8 cellular contexts compared by ENCODE assay signal in genomic region chr12:131104464-131105350, GRCh38.
DNase-seq lines count a peak whose midpoint lies in the region; ATAC-seq lines count a peak whose summit lies in the region.

No MANE protein-coding gene starts in this region.

- H3K23ac ChIP-seq in mesendoderm (ENCODE audit: low read length): no peak overlapping the region

- H3K4me1 ChIP-seq in mesendoderm (ENCODE audit: control insufficient read depth, low read depth, low read length): no peaks in the 10 kb centered on the region

- no peak overlapping the region for H4K8ac ChIP-seq in mesendoderm (ENCODE audit: low read depth, low read length)

- H3K27ac ChIP-seq in mesendoderm (ENCODE audit: low read depth, low read length): no peak overlapping the region

- no peak overlapping the region for H3K4me3 Mint-ChIP-seq in activated CD8-positive, alpha-beta T cell treated with anti-CD3 and anti-CD28 coated beads, Interleukin-2, amount 10 ng/mL, durations not matched to agents 7 days and 5 days

- H3K79me1 ChIP-seq in mesendoderm (ENCODE audit: low read length): no peaks in the 10 kb centered on the region

- no peaks in the 10 kb centered on the region for H3K27me3 Mint-ChIP-seq in activated CD8-positive, alpha-beta T cell treated with anti-CD3 and anti-CD28 coated beads, Interleukin-2, amount 10 ng/mL, durations not matched to agents 7 days and 5 days (ENCODE audit: low read depth)

- H3K27me3 ChIP-seq in mesendoderm (ENCODE audit: insufficient read depth, low read length, poor library complexity): no peaks in the 10 kb centered on the region

- no peak overlapping the region for H3K18ac ChIP-seq in mesendoderm (ENCODE audit: low read length)

- peaks cover 20% of the 10 kb centered on the region for H3K4me1 Mint-ChIP-seq in activated CD8-positive, alpha-beta T cell treated with anti-CD3 and anti-CD28 coated beads, Interleukin-2, amount 10 ng/mL, durations not matched to agents 7 days and 5 days (ENCODE audit: low read depth)

- peak overlapping the region; percentile 59 for H3K56ac ChIP-seq in mesendoderm (ENCODE audit: low read length)

- CTCF ChIA-PET in activated CD8-positive, alpha-beta T cell treated with anti-CD3 and anti-CD28 coated beads, Interleukin-2, amount 10 ng/mL, durations not matched to agents 7 days and 5 days (lab: Charles Lee): interaction anchor here (0.7 to 6.8 kb wide), 22 partner anchors 9 to 725 kb away, joined by 3 to 104 read pairs (median 3); no protein-coding TSS in a partner anchor

- no peak overlapping the region for H2BK5ac ChIP-seq in mesendoderm (ENCODE audit: low read length)

- DNase-seq in AG08396 (ENCODE audit: low spot score): peak; percentile 76
- peak; percentile 73 for DNase-seq in NCI-H748 treated with DMSO at 0.1 percent for 48 hours (lab: John Stamatoyannopoulos, UW)
- peak; percentile 86 for DNase-seq in activated CD8-positive, alpha-beta T cell treated with anti-CD3 and anti-CD28 coated beads, Interleukin-2, amount 10 ng/mL, durations not matched to agents 7 days and 5 days
- peak; percentile 56 for DNase-seq in effector CD8-positive, alpha-beta T cell (lab: John Stamatoyannopoulos, UW)
- peak; percentile 81 for DNase-seq in mesendoderm
- peak; percentile 47 to 54 for DNase-seq in stimulated activated CD8-positive, alpha-beta memory T cell treated with anti-CD3 and anti-CD28 coated beads, Interleukin-4, amount 100 ng/mL, for 1 hour (ENCODE audit: low read depth in 2 of 2, low spot score in 1 of 2)

- no peak overlapping the region for H3K4ac ChIP-seq in mesendoderm (ENCODE audit: low read depth, low read length)

- H3K9ac ChIP-seq in mesendoderm (ENCODE audit: low read length): no peak overlapping the region

- H2BK120ac ChIP-seq in mesendoderm (ENCODE audit: low read depth, low read length): no peak overlapping the region

- no peak overlapping the region for H3K4me3 ChIP-seq in mesendoderm (ENCODE audit: low read length)

- ATAC-seq in GM18867 (IDR thresholded peaks at IDR 0.05; ENCODE audit: unreplicated experiment) (peak; percentile 66), HG03139 (IDR thresholded peaks at IDR 0.05; ENCODE audit: unreplicated experiment) (peak; percentile 65)
- ATAC-seq in activated CD8-positive, alpha-beta T cell treated with anti-CD3 and anti-CD28 coated beads, Interleukin-2, amount 10 ng/mL, durations not matched to agents 7 days and 5 days: peak; percentile 94

- H2AK5ac ChIP-seq in mesendoderm (ENCODE audit: low read length): no peak overlapping the region

- H2BK15ac ChIP-seq in mesendoderm (replicated peaks; ENCODE audit: low read depth): no peak overlapping the region

- no peaks in the 10 kb centered on the region for H3K36me3 ChIP-seq in mesendoderm (ENCODE audit: control insufficient read depth, insufficient read depth, low read length)

- no peak overlapping the region for H4K5ac ChIP-seq in mesendoderm (ENCODE audit: low read length)

- POLR2A ChIA-PET in activated CD8-positive, alpha-beta T cell treated with anti-CD3 and anti-CD28 coated beads, Interleukin-2, amount 10 ng/mL, durations not matched to agents 7 days and 5 days (lab: Charles Lee): interaction anchor here (0.6 to 1.2 kb wide), 2 partner anchors 28 to 515 kb away, joined by 3 read pairs; no protein-coding TSS in a partner anchor

- no peaks in the 10 kb centered on the region for H3K9me3 Mint-ChIP-seq in activated CD8-positive, alpha-beta T cell treated with anti-CD3 and anti-CD28 coated beads, Interleukin-2, amount 10 ng/mL, durations not matched to agents 7 days and 5 days (ENCODE audit: insufficient read depth)

- no peak overlapping the region for H3K27ac Mint-ChIP-seq in activated CD8-positive, alpha-beta T cell treated with anti-CD3 and anti-CD28 coated beads, Interleukin-2, amount 10 ng/mL, durations not matched to agents 7 days and 5 days

- WGBS in mesendoderm (ENCODE audit: extremely low coverage, insufficient coverage, low lambda C conversion rate): no CpG with 5 or more reads among the region's 32 CpGs

- no peak overlapping the region for H3K4me2 ChIP-seq in mesendoderm (ENCODE audit: low read length)

- no peaks in the 10 kb centered on the region for H3K79me2 ChIP-seq in mesendoderm (ENCODE audit: control insufficient read depth, insufficient read depth, low read length)

- H3K36me3 Mint-ChIP-seq in activated CD8-positive, alpha-beta T cell treated with anti-CD3 and anti-CD28 coated beads, Interleukin-2, amount 10 ng/mL, durations not matched to agents 7 days and 5 days (ENCODE audit: low read depth): no peaks in the 10 kb centered on the region
